In the genomic region with DNA sequence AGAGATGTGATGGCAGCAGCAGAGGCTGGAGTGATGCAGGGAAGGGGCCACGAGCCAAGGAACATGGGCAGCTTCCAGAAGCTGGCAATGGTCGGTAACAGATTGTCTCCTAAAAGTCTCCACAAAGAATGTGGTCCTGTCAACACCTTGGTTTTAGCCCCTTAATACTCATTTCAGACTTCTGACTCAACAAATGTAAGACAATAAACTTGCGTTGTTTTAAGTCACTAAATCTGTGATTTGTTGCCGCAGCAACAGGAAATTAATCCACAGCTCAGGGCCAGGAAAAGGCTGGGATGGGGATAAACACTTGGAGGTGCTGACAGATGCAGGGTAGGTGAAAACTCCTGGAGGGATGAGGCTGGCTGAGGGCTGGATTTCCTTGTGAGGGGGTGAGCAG, we compare ENCODE assay signal across 15 cellular contexts.
A peak's percentile ranks its signal among the peaks of the same experiment; 100 is the strongest.
DNase-seq lines count a peak whose midpoint lies in the region; ATAC-seq and TF ChIP-seq lines count a peak whose summit lies in the region.
"Had no signal": no experiment of that assay in that cellular context is flagged by ENCODE, and none has a peak within 500 bp of the region (broad histone marks: within the 10 kb centered on the region; RNA-seq: fewer than 3 reads in every experiment).

No MANE protein-coding gene starts in this region.

- no peak for TF ChIP-seq CTCF in GM20000 (IDR thresholded peaks at IDR 0.05; ENCODE audit: extremely low read depth, missing control alignments)

- ATAC-seq in activated T-cell treated with anti-CD3 and anti-CD28 coated beads, Interleukin-2, amount 50 U/mL, for 4 hours, result no peak
- ATAC-seq in activated CD8-positive, alpha-beta T cell treated with anti-CD3 and anti-CD28 coated beads, Interleukin-2, amount 10 ng/mL, durations not matched to agents 7 days and 5 days, result no peak
- ATAC-seq in stimulated activated naive B cell treated with anti-CD40 and anti-IgM and Interleukin-4, amounts not matched to agents 10 μg/mL and 1 μg/mL and 100 μg/mL, for 72 hours (replicated peaks), result no peak

- intact Hi-C loops in head of caudate nucleus (cut with DNase I), result no loop called here

- H3K27me3 Mint-ChIP-seq in activated T-cell treated with anti-CD3 and anti-CD28 coated beads, Interleukin-2, amount 50 U/mL, for 24 hours, result no peaks in the 10 kb centered on the region
- no peaks in the 10 kb centered on the region for H3K27me3 Mint-ChIP-seq in activated T-cell treated with anti-CD3 and anti-CD28 coated beads, Interleukin-2, amount 50 U/mL, for 4 hours (ENCODE audit: low read depth)
- no peaks in the 10 kb centered on the region for H3K27me3 Mint-ChIP-seq in activated CD8-positive, alpha-beta T cell treated with anti-CD3 and anti-CD28 coated beads, Interleukin-2, amount 10 ng/mL, durations not matched to agents 7 days and 5 days (ENCODE audit: low read depth)
- H3K27me3 Mint-ChIP-seq in stimulated activated naive B cell treated with anti-CD40 and anti-IgM and Interleukin-4, amounts not matched to agents 10 μg/mL and 1 μg/mL and 100 μg/mL, for 72 hours, result no peaks in the 10 kb centered on the region
- H3K27me3 Mint-ChIP-seq: IgD-negative memory B cell had no signal

- peaks cover 15% of the 10 kb centered on the region for H3K9me3 Mint-ChIP-seq in activated T-cell treated with anti-CD3 and anti-CD28 coated beads, Interleukin-2, amount 50 U/mL, for 24 hours
- H3K9me3 Mint-ChIP-seq in activated T-cell treated with anti-CD3 and anti-CD28 coated beads, Interleukin-2, amount 50 U/mL, for 4 hours, result peaks cover 11% of the 10 kb centered on the region
- peaks cover 19% of the 10 kb centered on the region for H3K9me3 Mint-ChIP-seq in activated CD8-positive, alpha-beta T cell treated with anti-CD3 and anti-CD28 coated beads, Interleukin-2, amount 10 ng/mL, durations not matched to agents 7 days and 5 days (ENCODE audit: insufficient read depth)
- peaks cover 8 to 12% of the 10 kb centered on the region in 2 donors for H3K9me3 Mint-ChIP-seq in stimulated activated naive B cell treated with anti-CD40 and anti-IgM and Interleukin-4, amounts not matched to agents 10 μg/mL and 1 μg/mL and 100 μg/mL, for 72 hours

- DNase-seq in activated T-cell treated with anti-CD3 and anti-CD28 coated beads, Interleukin-2, amount 50 U/mL, for 24 hours, result no peak
- no peak for DNase-seq in activated T-cell treated with anti-CD3 and anti-CD28 coated beads, Interleukin-2, amount 50 U/mL, for 4 hours
- DNase-seq in activated CD8-positive, alpha-beta T cell treated with anti-CD3 and anti-CD28 coated beads, Interleukin-2, amount 10 ng/mL, durations not matched to agents 7 days and 5 days, result no peak
- DNase-seq in fibroblast of gingiva (ENCODE audit: low read depth) (peak; percentile 18), GM20000 (ENCODE audit: low spot score) (no peak), foreskin melanocyte (no peak), head of caudate nucleus (no peak)
- DNase-seq in stimulated activated naive B cell treated with anti-CD40 and anti-IgM and Interleukin-4, amounts not matched to agents 10 μg/mL and 1 μg/mL and 100 μg/mL, for 72 hours, result no peak
- DNase-seq: activated CD4-positive, alpha-beta T cell treated with anti-CD3 and anti-CD28 coated beads for 4 hours; mesenchymal stem cell; NCI-H1417 treated with DMSO at 0.1 percent for 48 hours; NCI-H510A; occipital lobe; tibial artery had no signal

- no peak overlapping the region for H3K4me3 Mint-ChIP-seq in activated T-cell treated with anti-CD3 and anti-CD28 coated beads, Interleukin-2, amount 50 U/mL, for 24 hours
- H3K4me3 Mint-ChIP-seq in activated T-cell treated with anti-CD3 and anti-CD28 coated beads, Interleukin-2, amount 50 U/mL, for 4 hours, result no peak overlapping the region
- no peak overlapping the region for H3K4me3 Mint-ChIP-seq in activated CD8-positive, alpha-beta T cell treated with anti-CD3 and anti-CD28 coated beads, Interleukin-2, amount 10 ng/mL, durations not matched to agents 7 days and 5 days
- H3K4me3 Mint-ChIP-seq in stimulated activated naive B cell treated with anti-CD40 and anti-IgM and Interleukin-4, amounts not matched to agents 10 μg/mL and 1 μg/mL and 100 μg/mL, for 72 hours, result no peak overlapping the region
- H3K4me3 Mint-ChIP-seq: IgD-negative memory B cell had no signal

- peaks cover 88% of the 10 kb centered on the region for H3K36me3 Mint-ChIP-seq in activated T-cell treated with anti-CD3 and anti-CD28 coated beads, Interleukin-2, amount 50 U/mL, for 24 hours (ENCODE audit: low read depth)
- peaks cover 53% of the 10 kb centered on the region for H3K36me3 Mint-ChIP-seq in activated T-cell treated with anti-CD3 and anti-CD28 coated beads, Interleukin-2, amount 50 U/mL, for 4 hours (ENCODE audit: insufficient read depth)
- H3K36me3 Mint-ChIP-seq in activated CD8-positive, alpha-beta T cell treated with anti-CD3 and anti-CD28 coated beads, Interleukin-2, amount 10 ng/mL, durations not matched to agents 7 days and 5 days (ENCODE audit: low read depth), result peaks cover 86% of the 10 kb centered on the region
- H3K36me3 Mint-ChIP-seq in stimulated activated naive B cell treated with anti-CD40 and anti-IgM and Interleukin-4, amounts not matched to agents 10 μg/mL and 1 μg/mL and 100 μg/mL, for 72 hours, result peaks cover 79 to 85% of the 10 kb centered on the region in 2 donors

- peaks cover 57% of the 10 kb centered on the region for H3K4me1 Mint-ChIP-seq in activated T-cell treated with anti-CD3 and anti-CD28 coated beads, Interleukin-2, amount 50 U/mL, for 24 hours (ENCODE audit: low read depth)
- H3K4me1 Mint-ChIP-seq in activated T-cell treated with anti-CD3 and anti-CD28 coated beads, Interleukin-2, amount 50 U/mL, for 4 hours (ENCODE audit: low read depth), result peaks cover 52% of the 10 kb centered on the region
- H3K4me1 Mint-ChIP-seq in activated CD8-positive, alpha-beta T cell treated with anti-CD3 and anti-CD28 coated beads, Interleukin-2, amount 10 ng/mL, durations not matched to agents 7 days and 5 days (ENCODE audit: low read depth), result peaks cover 45% of the 10 kb centered on the region
- H3K4me1 Mint-ChIP-seq in stimulated activated naive B cell treated with anti-CD40 and anti-IgM and Interleukin-4, amounts not matched to agents 10 μg/mL and 1 μg/mL and 100 μg/mL, for 72 hours, result peaks cover 20 to 35% of the 10 kb centered on the region in 2 donors

- POLR2A ChIA-PET in activated CD8-positive, alpha-beta T cell treated with anti-CD3 and anti-CD28 coated beads, Interleukin-2, amount 10 ng/mL, durations not matched to agents 7 days and 5 days (lab: Charles Lee), result no interaction called here

- H3K27ac Mint-ChIP-seq in activated T-cell treated with anti-CD3 and anti-CD28 coated beads, Interleukin-2, amount 50 U/mL, for 24 hours, result peak overlapping the region; percentile 79
- peak overlapping the region; percentile 72 for H3K27ac Mint-ChIP-seq in activated CD8-positive, alpha-beta T cell treated with anti-CD3 and anti-CD28 coated beads, Interleukin-2, amount 10 ng/mL, durations not matched to agents 7 days and 5 days
- peak overlapping the region; percentile 82 for H3K27ac Mint-ChIP-seq in stimulated activated naive B cell treated with anti-CD40 and anti-IgM and Interleukin-4, amounts not matched to agents 10 μg/mL and 1 μg/mL and 100 μg/mL, for 72 hours
- H3K27ac Mint-ChIP-seq: IgD-negative memory B cell had no signal

- CTCF ChIA-PET in activated CD8-positive, alpha-beta T cell treated with anti-CD3 and anti-CD28 coated beads, Interleukin-2, amount 10 ng/mL, durations not matched to agents 7 days and 5 days (lab: Charles Lee), result interaction anchor here (1.2 kb wide), 1 partner anchor 16 kb away, joined by 3 read pairs; no protein-coding TSS in a partner anchor
